Comparison of ENCODE assay signal across 23 cellular contexts in the genomic region with DNA sequence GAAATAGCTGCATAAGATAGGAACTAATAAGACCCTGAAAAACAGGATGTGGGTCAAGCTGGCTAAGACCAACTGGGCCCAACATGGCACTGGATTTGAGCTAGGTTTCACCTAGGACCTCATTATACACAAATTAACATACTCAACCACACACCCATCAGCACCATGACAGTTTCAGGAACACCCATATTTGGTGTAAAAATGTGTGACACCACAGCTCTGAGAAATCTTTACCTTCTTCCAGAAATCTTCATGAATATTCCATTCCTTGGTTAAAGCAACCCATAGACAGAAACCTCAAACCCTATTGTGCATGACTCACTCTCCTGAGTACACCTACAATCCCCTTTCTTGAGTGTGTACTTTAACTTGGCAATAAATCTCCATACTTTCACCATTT.
DNase-seq lines count a peak whose midpoint lies in the region; ATAC-seq and TF ChIP-seq lines count a peak whose summit lies in the region.
"Had no signal": no experiment of that assay in that cellular context is flagged by ENCODE, and none has a peak within 500 bp of the region (broad histone marks: within the 10 kb centered on the region; RNA-seq: fewer than 3 reads in every experiment).

No MANE protein-coding gene starts in this region.

- H3K27ac ChIP-seq in gastroesophageal sphincter, result no peak overlapping the region

- no peaks in the 10 kb centered on the region for H3K27me3 ChIP-seq in gastroesophageal sphincter

- H3K36me3 ChIP-seq in gastroesophageal sphincter, result no peaks in the 10 kb centered on the region

- POLR2A ChIA-PET in activated CD8-positive, alpha-beta T cell treated with anti-CD3 and anti-CD28 coated beads, Interleukin-2, amount 10 ng/mL, durations not matched to agents 7 days and 5 days (lab: Charles Lee), result no interaction called here

- peak; percentile 67 for ATAC-seq in activated CD8-positive, alpha-beta T cell treated with anti-CD3 and anti-CD28 coated beads, Interleukin-2, amount 10 ng/mL, durations not matched to agents 7 days and 5 days
- ATAC-seq in gastroesophageal sphincter, result no peak
- ATAC-seq: left lobe of liver; Panc1; stimulated activated memory B cell treated with anti-CD40 and anti-IgM and Interleukin-4, amounts not matched to agents 10 μg/mL and 1 μg/mL and 100 μg/mL, for 72 hours; WTC11 had no signal

- H3K36me3 Mint-ChIP-seq in activated CD8-positive, alpha-beta T cell treated with anti-CD3 and anti-CD28 coated beads, Interleukin-2, amount 10 ng/mL, durations not matched to agents 7 days and 5 days (ENCODE audit: low read depth), result no peaks in the 10 kb centered on the region
- H3K36me3 Mint-ChIP-seq: stimulated activated memory B cell treated with anti-CD40 and anti-IgM and Interleukin-4, amounts not matched to agents 10 μg/mL and 1 μg/mL and 100 μg/mL, for 72 hours had no signal

- H3K4me3 Mint-ChIP-seq in activated CD8-positive, alpha-beta T cell treated with anti-CD3 and anti-CD28 coated beads, Interleukin-2, amount 10 ng/mL, durations not matched to agents 7 days and 5 days, result no peak overlapping the region
- H3K4me3 Mint-ChIP-seq: nephron progenitor cell; stimulated activated memory B cell treated with anti-CD40 and anti-IgM and Interleukin-4, amounts not matched to agents 10 μg/mL and 1 μg/mL and 100 μg/mL, for 72 hours; T-helper 2 cell treated with Interferon-gamma antibody and Interleukin-4, amounts not matched to agents 5 μg/mL and 100 μg/mL, for 36 hours; WTC11 had no signal

- TF ChIP-seq EP300 in gastroesophageal sphincter (IDR thresholded peaks at IDR 0.05), result no peak

- peaks cover 10% of the 10 kb centered on the region for H3K4me1 Mint-ChIP-seq in activated CD8-positive, alpha-beta T cell treated with anti-CD3 and anti-CD28 coated beads, Interleukin-2, amount 10 ng/mL, durations not matched to agents 7 days and 5 days (ENCODE audit: low read depth)
- H3K4me1 Mint-ChIP-seq: nephron progenitor cell; stimulated activated memory B cell treated with anti-CD40 and anti-IgM and Interleukin-4, amounts not matched to agents 10 μg/mL and 1 μg/mL and 100 μg/mL, for 72 hours had no signal

- no peak overlapping the region for H3K27ac Mint-ChIP-seq in activated CD8-positive, alpha-beta T cell treated with anti-CD3 and anti-CD28 coated beads, Interleukin-2, amount 10 ng/mL, durations not matched to agents 7 days and 5 days
- H3K27ac Mint-ChIP-seq: nephron progenitor cell; stimulated activated memory B cell treated with anti-CD40 and anti-IgM and Interleukin-4, amounts not matched to agents 10 μg/mL and 1 μg/mL and 100 μg/mL, for 72 hours; T-helper 2 cell treated with Interferon-gamma antibody and Interleukin-4, amounts not matched to agents 5 μg/mL and 100 μg/mL, for 36 hours; WTC11 had no signal

- no peaks in the 10 kb centered on the region for H3K9me3 Mint-ChIP-seq in activated CD8-positive, alpha-beta T cell treated with anti-CD3 and anti-CD28 coated beads, Interleukin-2, amount 10 ng/mL, durations not matched to agents 7 days and 5 days (ENCODE audit: insufficient read depth)
- H3K9me3 Mint-ChIP-seq: nephron progenitor cell; T-helper 2 cell treated with Interferon-gamma antibody and Interleukin-4, amounts not matched to agents 5 μg/mL and 100 μg/mL, for 36 hours had no signal

- H3K4me1 ChIP-seq in gastroesophageal sphincter, result no peaks in the 10 kb centered on the region

- no peak overlapping the region for H3K4me3 ChIP-seq in gastroesophageal sphincter

- TF ChIP-seq CTCF in GM13977 (IDR thresholded peaks at IDR 0.05; ENCODE audit: extremely low read depth, insufficient read depth, missing control alignments) (no peak), gastroesophageal sphincter (IDR thresholded peaks at IDR 0.05) (no peak)

- no peak for TF ChIP-seq POLR2A in gastroesophageal sphincter (IDR thresholded peaks at IDR 0.05)

- H3K9me3 ChIP-seq in gastroesophageal sphincter, result no peaks in the 10 kb centered on the region

- CTCF ChIA-PET in activated CD8-positive, alpha-beta T cell treated with anti-CD3 and anti-CD28 coated beads, Interleukin-2, amount 10 ng/mL, durations not matched to agents 7 days and 5 days (lab: Charles Lee), result no interaction called here

- DNase-seq in A172 (ENCODE audit: low spot score), result peak; percentile 9
- peak; percentile 87 for DNase-seq in M059J (ENCODE audit: low read depth)
- no peak for DNase-seq in activated CD8-positive, alpha-beta T cell treated with anti-CD3 and anti-CD28 coated beads, Interleukin-2, amount 10 ng/mL, durations not matched to agents 7 days and 5 days
- peak; percentile 4 for DNase-seq in glomerular visceral epithelial cell (ENCODE audit: extremely low spot score)
- no peak for DNase-seq in GM13977 (ENCODE audit: low spot score)
- no peak for DNase-seq in ecto neural progenitor cell (ENCODE audit: low spot score)
- DNase-seq: activated effector memory CD4-positive, alpha-beta T cell treated with anti-CD3 and anti-CD28 coated beads, Interleukin-2, amount 50 U/mL, for 16 hours; amygdala; cerebellar nuclear complex; DMS 273 treated with DMSO at 0.1 percent for 48 hours; effector CD4-positive, alpha-beta T cell; glutamatergic neuron; midbrain; NCI-H1436 treated with DMSO at 0.1 percent for 48 hours; NCI-H2171 treated with DMSO at 0.1 percent for 48 hours; nephron progenitor cell; posterior cingulate gyrus had no signal

- H3K27me3 Mint-ChIP-seq in activated CD8-positive, alpha-beta T cell treated with anti-CD3 and anti-CD28 coated beads, Interleukin-2, amount 10 ng/mL, durations not matched to agents 7 days and 5 days (ENCODE audit: low read depth), result no peaks in the 10 kb centered on the region
- H3K27me3 Mint-ChIP-seq: stimulated activated memory B cell treated with anti-CD40 and anti-IgM and Interleukin-4, amounts not matched to agents 10 μg/mL and 1 μg/mL and 100 μg/mL, for 72 hours had no signal

- in situ Hi-C loops in GM13977 (cut with MboI; ENCODE audit: low pct_unique_long_range_greater_than_20kb, low sequenced_read_pairs, unreplicated experiment), result no loop called here

Comparison
In these comparisons a context has a peak if more than half of its experiments do, and no peak if none do; other contexts are left out.
1. DNase-seq: peak in A172 (single experiment), M059J (single experiment) and glomerular visceral epithelial cell (single experiment); none in activated CD8-positive, alpha-beta T cell treated with anti-CD3 and anti-CD28 coated beads, Interleukin-2, amount 10 ng/mL, durations not matched to agents 7 days and 5 days (single experiment), GM13977 (single experiment) and ecto neural progenitor cell (single experiment).